1 cellular context compared by ENCODE assay signal in the genomic region with DNA sequence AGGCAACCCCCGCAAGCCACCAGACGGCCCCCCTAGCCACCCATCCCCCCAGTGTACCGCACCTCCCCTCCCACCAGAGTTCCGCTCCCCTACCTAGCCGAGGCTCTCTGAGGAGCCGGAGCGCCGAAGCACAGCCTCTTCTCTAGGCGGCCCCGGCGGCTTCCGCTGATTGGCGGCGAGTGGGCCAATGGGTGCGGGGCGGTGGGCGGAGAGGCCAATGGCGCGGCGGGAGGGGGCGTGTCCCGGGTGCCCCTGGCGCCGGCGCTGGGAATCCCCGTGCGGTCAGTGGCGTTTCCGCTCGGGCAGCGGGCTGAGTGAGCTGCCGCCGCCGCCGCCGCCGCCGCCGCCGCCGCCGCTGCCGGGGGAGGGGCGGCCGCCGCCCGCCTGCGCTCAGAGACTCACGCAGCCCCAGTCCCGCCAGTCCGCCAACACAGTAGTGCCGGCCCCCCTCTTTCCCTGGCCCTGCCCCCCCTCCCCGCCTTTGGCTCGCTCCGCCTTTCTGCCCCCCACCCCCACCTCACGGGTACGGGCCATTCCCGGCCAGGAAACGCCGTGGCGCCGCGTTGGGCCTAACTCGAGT.
TF ChIP-seq lines count a peak whose summit lies in the region.

SETD5 (plus strand) TSS at position 285 of the 580 bp plus-strand sequence. CDS start 31,324 bp downstream, outside the sequence.

TF ChIP-seq in HepG2, 621 proteins besides CTCF, POLR2A, EP300 and RAD21 (continued from another document):
- TF ChIP-seq, protein P1, sequence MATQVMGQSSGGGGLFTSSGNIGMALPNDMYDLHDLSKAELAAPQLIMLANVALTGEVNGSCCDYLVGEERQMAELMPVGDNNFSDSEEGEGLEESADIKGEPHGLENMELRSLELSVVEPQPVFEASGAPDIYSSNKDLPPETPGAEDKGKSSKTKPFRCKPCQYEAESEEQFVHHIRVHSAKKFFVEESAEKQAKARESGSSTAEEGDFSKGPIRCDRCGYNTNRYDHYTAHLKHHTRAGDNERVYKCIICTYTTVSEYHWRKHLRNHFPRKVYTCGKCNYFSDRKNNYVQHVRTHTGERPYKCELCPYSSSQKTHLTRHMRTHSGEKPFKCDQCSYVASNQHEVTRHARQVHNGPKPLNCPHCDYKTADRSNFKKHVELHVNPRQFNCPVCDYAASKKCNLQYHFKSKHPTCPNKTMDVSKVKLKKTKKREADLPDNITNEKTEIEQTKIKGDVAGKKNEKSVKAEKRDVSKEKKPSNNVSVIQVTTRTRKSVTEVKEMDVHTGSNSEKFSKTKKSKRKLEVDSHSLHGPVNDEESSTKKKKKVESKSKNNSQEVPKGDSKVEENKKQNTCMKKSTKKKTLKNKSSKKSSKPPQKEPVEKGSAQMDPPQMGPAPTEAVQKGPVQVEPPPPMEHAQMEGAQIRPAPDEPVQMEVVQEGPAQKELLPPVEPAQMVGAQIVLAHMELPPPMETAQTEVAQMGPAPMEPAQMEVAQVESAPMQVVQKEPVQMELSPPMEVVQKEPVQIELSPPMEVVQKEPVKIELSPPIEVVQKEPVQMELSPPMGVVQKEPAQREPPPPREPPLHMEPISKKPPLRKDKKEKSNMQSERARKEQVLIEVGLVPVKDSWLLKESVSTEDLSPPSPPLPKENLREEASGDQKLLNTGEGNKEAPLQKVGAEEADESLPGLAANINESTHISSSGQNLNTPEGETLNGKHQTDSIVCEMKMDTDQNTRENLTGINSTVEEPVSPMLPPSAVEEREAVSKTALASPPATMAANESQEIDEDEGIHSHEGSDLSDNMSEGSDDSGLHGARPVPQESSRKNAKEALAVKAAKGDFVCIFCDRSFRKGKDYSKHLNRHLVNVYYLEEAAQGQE (IDR thresholded peaks at IDR 0.05; ENCODE audit: borderline replicate concordance in 1 of 2, low read depth in 1 of 2, low read length in 2 of 2) = 0 out of 4 replicates have a peak, but pooled peaks of 1 of the 2 experiments have one; percentile 8
- TF ChIP-seq MED13 (CRISPR knock-in tag; IDR thresholded peaks at IDR 0.05) (peak; percentile 78; the same call in 1 of the 2 replicates), FOXO4 (CRISPR knock-in tag; conservative IDR thresholded peaks at IDR 0.05) (0 out of 2 replicates have a peak, but pooled peaks have one; percentile 44), JDP2 (CRISPR knock-in tag; IDR thresholded peaks at IDR 0.05; ENCODE audit: borderline replicate concordance) (no peak), RBM39 (IDR thresholded peaks at IDR 0.05; ENCODE audit: low read depth, low read length, poor library complexity, severe bottlenecking) (peak; percentile 56), ZC3H13 (CRISPR knock-in tag; IDR thresholded peaks at IDR 0.05) (peak; percentile 23; the same call in 1 of the 2 replicates), HNRNPUL1 (IDR thresholded peaks at IDR 0.05; ENCODE audit: low read depth, low read length) (no peak), RFXAP (CRISPR knock-in tag; IDR thresholded peaks at IDR 0.05; ENCODE audit: borderline replicate concordance) (peak; percentile 65; the same call in 1 of the 2 replicates), SIN3B (IDR thresholded peaks at IDR 0.05; ENCODE audit: low read length) (no peak), HCFC1 (IDR thresholded peaks at IDR 0.05; ENCODE audit: low read depth, low read length) (0 out of 2 replicates have a peak, but pooled peaks have one; percentile 10), ONECUT2 (CRISPR knock-in tag; IDR thresholded peaks at IDR 0.05) (0 out of 2 replicates have a peak, but pooled peaks have one; percentile 21), ZBTB42 (CRISPR knock-in tag; IDR thresholded peaks at IDR 0.05) (no peak), PHF20 (CRISPR knock-in tag; IDR thresholded peaks at IDR 0.05) (no peak), HES4 (CRISPR knock-in tag; IDR thresholded peaks at IDR 0.05; ENCODE audit: borderline replicate concordance) (no peak), HNRNPK (IDR thresholded peaks at IDR 0.05; ENCODE audit: low read depth, low read length, poor library complexity, severe bottlenecking) (peak; percentile 67), ARHGAP35 (CRISPR knock-in tag; IDR thresholded peaks at IDR 0.05; ENCODE audit: borderline replicate concordance) (no peak), MYC (CRISPR knock-in tag; IDR thresholded peaks at IDR 0.05; ENCODE audit: borderline replicate concordance) (0 out of 2 replicates have a peak, but pooled peaks have one; percentile 19), POLR2AphosphoS5 (IDR thresholded peaks at IDR 0.05; ENCODE audit: low read depth, low read length) (peak; percentile 98), ZNF597 (CRISPR knock-in tag; IDR thresholded peaks at IDR 0.05) (no peak), GATA4 (IDR thresholded peaks at IDR 0.05; ENCODE audit: borderline replicate concordance, low read depth) (peak; percentile 78; the same call in 1 of the 2 replicates), ISX (CRISPR knock-in tag; conservative IDR thresholded peaks at IDR 0.05) (no peak), SP2 (CRISPR knock-in tag; IDR thresholded peaks at IDR 0.05) (peak; percentile 75), YEATS4 (CRISPR knock-in tag; IDR thresholded peaks at IDR 0.05; ENCODE audit: borderline replicate concordance) (peak; percentile 29; the same call in 1 of the 2 replicates), NFYB (CRISPR knock-in tag; IDR thresholded peaks at IDR 0.05) (peak; percentile 61; the same call in 1 of the 2 replicates), DMAP1 (CRISPR knock-in tag; IDR thresholded peaks at IDR 0.05) (peak; percentile 26), GABPB1 (CRISPR knock-in tag; IDR thresholded peaks at IDR 0.05) (peak; percentile 69), SP5 (CRISPR knock-in tag; IDR thresholded peaks at IDR 0.05; ENCODE audit: borderline replicate concordance, low read depth) (0 out of 2 replicates have a peak, but pooled peaks have one; percentile 2), ZNF337 (CRISPR knock-in tag; IDR thresholded peaks at IDR 0.05; ENCODE audit: borderline replicate concordance, low read depth) (no peak), ZNF335 (CRISPR knock-in tag; IDR thresholded peaks at IDR 0.05) (0 out of 2 replicates have a peak, but pooled peaks have one; percentile 19), SRY (CRISPR knock-in tag; IDR thresholded peaks at IDR 0.05) (0 out of 2 replicates have a peak, but pooled peaks have one; percentile 11)
- TF ChIP-seq, protein P2, sequence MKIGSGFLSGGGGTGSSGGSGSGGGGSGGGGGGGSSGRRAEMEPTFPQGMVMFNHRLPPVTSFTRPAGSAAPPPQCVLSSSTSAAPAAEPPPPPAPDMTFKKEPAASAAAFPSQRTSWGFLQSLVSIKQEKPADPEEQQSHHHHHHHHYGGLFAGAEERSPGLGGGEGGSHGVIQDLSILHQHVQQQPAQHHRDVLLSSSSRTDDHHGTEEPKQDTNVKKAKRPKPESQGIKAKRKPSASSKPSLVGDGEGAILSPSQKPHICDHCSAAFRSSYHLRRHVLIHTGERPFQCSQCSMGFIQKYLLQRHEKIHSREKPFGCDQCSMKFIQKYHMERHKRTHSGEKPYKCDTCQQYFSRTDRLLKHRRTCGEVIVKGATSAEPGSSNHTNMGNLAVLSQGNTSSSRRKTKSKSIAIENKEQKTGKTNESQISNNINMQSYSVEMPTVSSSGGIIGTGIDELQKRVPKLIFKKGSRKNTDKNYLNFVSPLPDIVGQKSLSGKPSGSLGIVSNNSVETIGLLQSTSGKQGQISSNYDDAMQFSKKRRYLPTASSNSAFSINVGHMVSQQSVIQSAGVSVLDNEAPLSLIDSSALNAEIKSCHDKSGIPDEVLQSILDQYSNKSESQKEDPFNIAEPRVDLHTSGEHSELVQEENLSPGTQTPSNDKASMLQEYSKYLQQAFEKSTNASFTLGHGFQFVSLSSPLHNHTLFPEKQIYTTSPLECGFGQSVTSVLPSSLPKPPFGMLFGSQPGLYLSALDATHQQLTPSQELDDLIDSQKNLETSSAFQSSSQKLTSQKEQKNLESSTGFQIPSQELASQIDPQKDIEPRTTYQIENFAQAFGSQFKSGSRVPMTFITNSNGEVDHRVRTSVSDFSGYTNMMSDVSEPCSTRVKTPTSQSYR (CRISPR knock-in tag; IDR thresholded peaks at IDR 0.05; ENCODE audit: borderline replicate concordance) = peak; percentile 5
